ENCODE assay signal across 1 cellular context in the genomic region with DNA sequence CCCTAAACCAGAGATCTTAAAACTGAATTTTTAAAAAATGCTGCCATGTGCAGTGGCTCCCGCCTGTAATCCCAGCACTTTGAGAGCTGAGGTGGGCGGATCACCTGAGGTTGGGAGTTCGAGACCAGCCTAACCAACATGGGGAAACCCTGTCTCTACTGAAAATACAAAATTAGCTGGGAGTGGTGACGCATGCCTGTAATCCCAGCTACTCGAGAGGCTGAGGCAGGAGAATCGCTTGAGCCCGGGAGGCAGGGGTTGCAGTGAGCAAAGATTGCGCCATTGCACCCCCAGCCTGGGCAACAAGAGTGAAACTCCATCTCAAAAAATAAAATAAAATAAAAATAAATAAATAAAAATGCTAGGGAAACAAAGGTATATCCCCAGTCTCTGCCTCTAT. TPM values are rescaled to one million over a fixed set of nuclear protein-coding genes. Genes with fewer than 3 reads are reported as not detected.
"Had no signal": no experiment of that assay in that cellular context is flagged by ENCODE, and none has a peak within 500 bp of the region (broad histone marks: within the 10 kb centered on the region; RNA-seq: fewer than 3 reads in every experiment).

No MANE protein-coding gene starts in this region.

RNA-seq across cellular contexts. Expression of a gene that starts 43.6 kb away (rescaled TPM):
- total RNA-seq: PC-9 had no signal
